Comparison of ENCODE assay signal across 26 cellular contexts in the genomic region with DNA sequence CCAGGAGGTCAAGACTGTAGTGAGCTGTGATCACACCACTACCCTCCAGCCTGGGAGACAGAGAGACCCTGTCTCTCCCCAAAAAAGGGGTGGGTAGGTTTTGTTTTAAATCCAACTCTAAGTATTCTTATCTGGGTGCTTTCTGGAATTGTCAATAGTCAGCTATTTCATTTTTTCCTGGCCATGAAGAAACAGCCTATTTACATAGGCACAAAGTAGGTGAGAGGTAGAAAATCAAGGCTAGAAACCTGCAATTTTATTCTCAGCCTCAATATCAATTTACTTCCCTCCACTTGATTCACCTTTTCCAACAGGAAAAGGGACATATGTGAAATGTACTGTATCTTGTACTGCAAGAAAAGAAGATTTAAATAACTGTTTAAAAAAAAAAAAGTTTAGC.
"Had no signal": no experiment of that assay in that cellular context is flagged by ENCODE, and none has a peak within 500 bp of the region (broad histone marks: within the 10 kb centered on the region; RNA-seq: fewer than 3 reads in every experiment).

No MANE protein-coding gene starts in this region.

- H3K27ac ChIP-seq: body of pancreas, colonic mucosa had no signal

- H3K4me1 ChIP-seq: colonic mucosa had no signal

- H3K27me3 Mint-ChIP-seq: activated CD4-positive, alpha-beta memory T cell treated with anti-CD3 and anti-CD28 coated beads for 36 hours; activated CD4-positive, alpha-beta T cell treated with anti-CD3 and anti-CD28 coated beads for 36 hours; activated CD4-positive, alpha-beta T cell treated with anti-CD3 and anti-CD28 coated beads, Interleukin-2, amount 10 ng/mL, durations not matched to agents 24 days and 14 days; activated CD8-positive, alpha-beta memory T cell treated with anti-CD3 and anti-CD28 coated beads, Interleukin-2, amount 10 ng/mL, durations not matched to agents 7 days and 5 days; activated naive CD8-positive, alpha-beta T cell had no signal

- H3K4me1 Mint-ChIP-seq: activated CD8-positive, alpha-beta memory T cell treated with anti-CD3 and anti-CD28 coated beads, Interleukin-2, amount 10 ng/mL, durations not matched to agents 7 days and 5 days had no signal

- ATAC-seq: activated CD4-positive, alpha-beta T cell treated with anti-CD3 and anti-CD28 coated beads for 36 hours; activated CD8-positive, alpha-beta memory T cell treated with anti-CD3 and anti-CD28 coated beads, Interleukin-2, amount 10 ng/mL, durations not matched to agents 7 days and 5 days; activated CD8-positive, alpha-beta T cell treated with anti-CD3 and anti-CD28 coated beads, Interleukin-2, amount 10 ng/mL, durations not matched to agents 7 days and 5 days; body of pancreas; esophagus mucosa had no signal

- H3K9me3 Mint-ChIP-seq: activated CD4-positive, alpha-beta T cell treated with anti-CD3 and anti-CD28 coated beads, Interleukin-2, amount 10 ng/mL, durations not matched to agents 24 days and 14 days had no signal

- H3K36me3 ChIP-seq: colonic mucosa had no signal

- H3K27ac Mint-ChIP-seq: activated CD4-positive, alpha-beta memory T cell treated with anti-CD3 and anti-CD28 coated beads for 36 hours; activated CD4-positive, alpha-beta T cell treated with anti-CD3 and anti-CD28 coated beads for 36 hours; activated CD4-positive, alpha-beta T cell treated with anti-CD3 and anti-CD28 coated beads, Interleukin-2, amount 10 ng/mL, durations not matched to agents 24 days and 14 days; activated CD8-positive, alpha-beta memory T cell treated with anti-CD3 and anti-CD28 coated beads, Interleukin-2, amount 10 ng/mL, durations not matched to agents 7 days and 5 days; activated CD8-positive, alpha-beta T cell treated with anti-CD3 and anti-CD28 coated beads, Interleukin-2, amount 10 ng/mL, durations not matched to agents 7 days and 5 days; activated naive CD8-positive, alpha-beta T cell had no signal

- H3K9me3 ChIP-seq: body of pancreas, colonic mucosa had no signal

- DNase-seq: activated CD4-positive, alpha-beta memory T cell treated with anti-CD3 and anti-CD28 coated beads for 36 hours; activated CD4-positive, alpha-beta T cell treated with anti-CD3 and anti-CD28 coated beads for 36 hours; activated CD4-positive, alpha-beta T cell treated with anti-CD3 and anti-CD28 coated beads, Interleukin-2, amount 10 ng/mL, durations not matched to agents 24 days and 14 days; activated CD4-positive, CD25-positive, alpha-beta regulatory T cell; activated CD4-positive, CD25-positive, alpha-beta regulatory T cell treated with anti-CD3 and anti-CD28 coated beads, Interleukin-2, amount 50 U/mL, for 72 hours; activated CD8-positive, alpha-beta memory T cell treated with anti-CD3 and anti-CD28 coated beads, Interleukin-2, amount 10 ng/mL, durations not matched to agents 7 days and 5 days; activated CD8-positive, alpha-beta memory T cell treated with anti-CD3 and anti-CD28 coated beads, Interleukin-2, amount 50 U/mL, for 4 hours; activated CD8-positive, alpha-beta T cell treated with anti-CD3 and anti-CD28 coated beads, Interleukin-2, amount 10 ng/mL, durations not matched to agents 7 days and 5 days; activated gamma-delta T cell treated with Interleukin-2 at 50 U/mL for 16 hours; activated naive CD4-positive, alpha-beta T cell treated with anti-CD3 and anti-CD28 coated beads, Interleukin-2, amount 50 U/mL, for 16 hours; activated naive CD4-positive, alpha-beta T cell treated with Interleukin-2 at 50 U/mL for 16 hours; activated T-cell treated with anti-CD3 and anti-CD28 coated beads, Interleukin-2, amount 50 U/mL, for 1 hour; activated T-cell treated with anti-CD3 and anti-CD28 coated beads, Interleukin-2, amount 50 U/mL, for 48 hours; amniotic stem cell; anterior cingulate cortex; body of pancreas; central memory CD4-positive, alpha-beta T cell; cerebellar nuclear complex; colonic mucosa; effector CD8-positive, alpha-beta T cell; foreskin fibroblast; head of caudate nucleus; T-helper 2 cell had no signal

- H3K4me3 ChIP-seq: body of pancreas, colonic mucosa had no signal

- FAIRE-seq: frontal cortex had no signal

- H3K27me3 ChIP-seq: body of pancreas, colonic mucosa had no signal

- H3K4me3 Mint-ChIP-seq: activated CD4-positive, alpha-beta memory T cell treated with anti-CD3 and anti-CD28 coated beads for 36 hours; activated CD4-positive, alpha-beta T cell treated with anti-CD3 and anti-CD28 coated beads for 36 hours; activated CD4-positive, alpha-beta T cell treated with anti-CD3 and anti-CD28 coated beads, Interleukin-2, amount 10 ng/mL, durations not matched to agents 24 days and 14 days; activated CD8-positive, alpha-beta memory T cell treated with anti-CD3 and anti-CD28 coated beads, Interleukin-2, amount 10 ng/mL, durations not matched to agents 7 days and 5 days; activated CD8-positive, alpha-beta T cell treated with anti-CD3 and anti-CD28 coated beads, Interleukin-2, amount 10 ng/mL, durations not matched to agents 7 days and 5 days; activated naive CD8-positive, alpha-beta T cell had no signal
